ENCODE assay signal across 8 cellular contexts in genomic region chr21:31785237-31786163, GRCh38. TPM values are rescaled to one million over a fixed set of nuclear protein-coding genes. Genes with fewer than 3 reads are reported as not detected.
DNase-seq lines count a peak whose midpoint lies in the region; ATAC-seq and TF ChIP-seq lines count a peak whose summit lies in the region.
"Not testable (repeated sequence)": the region's sequence is repeated elsewhere in the genome, so short reads cannot be mapped to it uniquely, and the experiment has no call there.

No MANE protein-coding gene starts in this region.

- peaks cover 31% of the 10 kb centered on the region for H3K27me3 Mint-ChIP-seq in activated T-cell treated with anti-CD3 and anti-CD28 coated beads, Interleukin-2, amount 50 U/mL, for 72 hours (ENCODE audit: low read depth)

- H3K27me3 ChIP-seq in esophagus muscularis mucosa; lower lobe of right lung (ENCODE audit: low read depth): not testable (repeated sequence)

- H3K36me3 Mint-ChIP-seq in activated T-cell treated with anti-CD3 and anti-CD28 coated beads, Interleukin-2, amount 50 U/mL, for 72 hours (ENCODE audit: insufficient read depth in 2 of 2), result not testable (repeated sequence)

- peak; percentile 47 for DNase-seq in AG09319 (ENCODE audit: extremely low read depth, low read depth)
- DNase-seq in NCI-H146 treated with DMSO at 0.1 percent for 48 hours (lab: John Stamatoyannopoulos, UW; ENCODE audit: unreplicated experiment), result peak; percentile 5
- DNase-seq in SHP77 treated with DMSO at 0.1 percent for 48 hours (lab: John Stamatoyannopoulos, UW), result peak; percentile 2
- peak; percentile 49 to 53 for DNase-seq in activated T-cell treated with anti-CD3 and anti-CD28 coated beads, Interleukin-2, amount 50 U/mL, for 72 hours
- DNase-seq in esophagus muscularis mucosa (ENCODE audit: extremely low spot score); lower lobe of right lung: not testable (repeated sequence)
- peak; percentile 60 to 61 for DNase-seq in stimulated activated CD4-positive, alpha-beta T cell treated with anti-CD3 and anti-CD28 coated beads, Interleukin-2, amount 100 ng/mL, for 24 hours

- H3K4me3 ChIP-seq in esophagus muscularis mucosa, lower lobe of right lung: not testable (repeated sequence)

- not testable (repeated sequence) for H3K4me3 Mint-ChIP-seq in activated T-cell treated with anti-CD3 and anti-CD28 coated beads, Interleukin-2, amount 50 U/mL, for 72 hours

- H3K36me3 ChIP-seq in esophagus muscularis mucosa, lower lobe of right lung: not testable (repeated sequence)

- not testable (repeated sequence) for H3K9me3 Mint-ChIP-seq in activated T-cell treated with anti-CD3 and anti-CD28 coated beads, Interleukin-2, amount 50 U/mL, for 72 hours

- not testable (repeated sequence) for H3K27ac Mint-ChIP-seq in activated T-cell treated with anti-CD3 and anti-CD28 coated beads, Interleukin-2, amount 50 U/mL, for 72 hours

- TF ChIP-seq CTCF in AG09319 (IDR thresholded peaks at IDR 0.05; ENCODE audit: low read depth, low read length), result peak; percentile 74
- peak; percentile 62 to 82 (median 66) for TF ChIP-seq CTCF in esophagus muscularis mucosa (IDR thresholded peaks at IDR 0.05)
- peak; percentile 67 for TF ChIP-seq CTCF in lower lobe of right lung (IDR thresholded peaks at IDR 0.05)

- not testable (repeated sequence) for TF ChIP-seq POLR2A in esophagus muscularis mucosa (IDR thresholded peaks at IDR 0.05; ENCODE audit: low read depth)

- ATAC-seq in GM18498 (IDR thresholded peaks at IDR 0.05; ENCODE audit: unreplicated experiment), result peak; percentile 46
- ATAC-seq in activated T-cell treated with anti-CD3 and anti-CD28 coated beads, Interleukin-2, amount 50 U/mL, for 72 hours (replicated peaks in 1 of 2), result not testable (repeated sequence)
- ATAC-seq in lower lobe of right lung, result peak; percentile 85 to 87

- not testable (repeated sequence) for TF ChIP-seq EP300 in esophagus muscularis mucosa (IDR thresholded peaks at IDR 0.05)

- not testable (repeated sequence) for H3K4me1 Mint-ChIP-seq in activated T-cell treated with anti-CD3 and anti-CD28 coated beads, Interleukin-2, amount 50 U/mL, for 72 hours (ENCODE audit: low read depth)

- 54% methylated on average over 11 of the region's 11 CpGs for WGBS in esophagus muscularis mucosa

- intact Hi-C loops in esophagus muscularis mucosa (cut with DNase I); lower lobe of right lung (cut with DNase I): not testable (repeated sequence)

- not testable (repeated sequence) for H3K27ac ChIP-seq in esophagus muscularis mucosa (replicated peaks in 1 of 4); lower lobe of right lung

- H3K4me1 ChIP-seq in esophagus muscularis mucosa, lower lobe of right lung: not testable (repeated sequence)

- not testable (repeated sequence) for H3K9me3 ChIP-seq in esophagus muscularis mucosa, lower lobe of right lung

RNA-seq across cellular contexts. Expression of gene SCAF4, which starts 53.6 kb away (rescaled TPM):
- 10 to 100 TPM; 44.7 to 46.0 TPM for total RNA-seq in activated T-cell treated with anti-CD3 and anti-CD28 coated beads, Interleukin-2, amount 50 U/mL, for 72 hours
- total RNA-seq in esophagus muscularis mucosa, result 10 to 100 TPM; 12.1 to 18.8 (median 15.2) TPM
- 33.4 TPM for total RNA-seq in lower lobe of right lung
